Comparison of ENCODE assay signal across 8 cellular contexts in the genomic region with DNA sequence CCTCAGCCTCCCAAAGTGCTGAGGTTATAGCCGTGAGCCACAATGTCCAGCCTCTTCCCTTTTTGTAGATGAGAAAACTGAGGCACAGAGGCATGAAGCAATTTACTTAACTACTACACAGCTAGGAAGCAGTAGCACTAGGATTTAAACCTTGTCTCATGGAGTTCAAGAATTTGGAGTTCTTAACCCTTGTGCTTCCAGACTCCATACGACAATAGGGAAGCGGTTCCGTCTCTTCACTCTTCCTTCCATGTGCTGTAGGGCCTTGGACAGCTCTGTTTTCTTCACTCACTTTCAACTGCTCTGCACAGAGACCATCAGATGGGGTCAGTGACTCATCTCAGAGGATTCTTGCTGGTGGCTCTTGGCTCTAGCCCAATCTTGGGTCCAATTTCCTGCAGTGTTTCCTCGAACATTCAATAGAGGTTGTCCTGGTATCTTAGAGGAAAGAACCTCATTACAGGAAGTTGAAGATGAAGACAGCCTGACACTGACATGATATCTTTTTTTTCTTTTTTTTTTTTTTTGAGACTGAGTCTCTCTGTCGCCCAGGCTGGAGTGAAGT. TPM values are rescaled to one million over a fixed set of nuclear protein-coding genes. Genes with fewer than 3 reads are reported as not detected.
A peak's percentile ranks its signal among the peaks of the same experiment; 100 is the strongest.
DNase-seq lines count a peak whose midpoint lies in the region; ATAC-seq and TF ChIP-seq lines count a peak whose summit lies in the region.

No MANE protein-coding gene starts in this region.

- H3K9me3 Mint-ChIP-seq in WTC11, result no peaks in the 10 kb centered on the region

- H3K23ac ChIP-seq in mesendoderm (ENCODE audit: low read length), result no peak overlapping the region

- no peak overlapping the region for H2AFZ ChIP-seq in Loucy (ENCODE audit: low read length)

- CTCF ChIA-PET in WTC11 (lab: Charles Lee), result interaction anchor here (1.0 to 1.9 kb wide), 3 partner anchors 9 to 124 kb away, joined by 3 to 5 read pairs (median 4); a partner anchor contains a TSS

- H3K4me3 ChIP-seq in Loucy (ENCODE audit: low read length, poor library complexity, severe bottlenecking), result no peak overlapping the region
- no peak overlapping the region for H3K4me3 ChIP-seq in mesendoderm (ENCODE audit: low read length)

- no peak overlapping the region for H4K5ac ChIP-seq in mesendoderm (ENCODE audit: low read length)

- no peak overlapping the region for H2AK5ac ChIP-seq in mesendoderm (ENCODE audit: low read length)

- peaks cover 14% of the 10 kb centered on the region for H3K4me1 Mint-ChIP-seq in WTC11

- H3K36me3 ChIP-seq in Loucy (ENCODE audit: insufficient read depth, low read length) (peaks cover 3% of the 10 kb centered on the region; the same call in 1 of the 2 replicates), mesendoderm (ENCODE audit: control insufficient read depth, insufficient read depth, low read length) (no peaks in the 10 kb centered on the region)

- no peaks in the 10 kb centered on the region for H4K20me1 ChIP-seq in Loucy (ENCODE audit: insufficient read depth, low read length, poor library complexity, severe bottlenecking)

- no peak overlapping the region for H3K4ac ChIP-seq in mesendoderm (ENCODE audit: low read depth, low read length)

- H3K4me3 Mint-ChIP-seq in WTC11, result no peak overlapping the region

- H3K18ac ChIP-seq in mesendoderm (ENCODE audit: low read length), result no peak overlapping the region

- H3K9me2 ChIP-seq in Loucy (replicated peaks; ENCODE audit: low read depth, low read length), result no peaks in the 10 kb centered on the region

- H3K4me2 ChIP-seq in Loucy (ENCODE audit: low read depth, low read length, poor library complexity, severe bottlenecking), result peak overlapping the region; percentile 44
- no peak overlapping the region for H3K4me2 ChIP-seq in mesendoderm (ENCODE audit: low read length)

- H4K8ac ChIP-seq in mesendoderm (ENCODE audit: low read depth, low read length), result no peak overlapping the region

- H3K27me3 Mint-ChIP-seq in WTC11 (ENCODE audit: low read depth), result peaks cover 9% of the 10 kb centered on the region; the same call in 1 of the 2 replicates

- H3K4me1 ChIP-seq in Loucy (ENCODE audit: insufficient read depth, low read length, poor library complexity, severe bottlenecking) (peaks cover 12% of the 10 kb centered on the region), mesendoderm (ENCODE audit: control insufficient read depth, low read depth, low read length) (no peaks in the 10 kb centered on the region)

- no peak overlapping the region for H2BK5ac ChIP-seq in mesendoderm (ENCODE audit: low read length)

- H3K27me3 ChIP-seq in Loucy (ENCODE audit: insufficient read depth, low read length, poor library complexity, severe bottlenecking) (no peaks in the 10 kb centered on the region), mesendoderm (ENCODE audit: insufficient read depth, low read length, poor library complexity) (no peaks in the 10 kb centered on the region)

- TF ChIP-seq CTCF in Loucy (conservative IDR thresholded peaks at IDR 0.05; ENCODE audit: low read length) (no peak; the same call in 1 of the 2 replicates), WTC11 (IDR thresholded peaks at IDR 0.05) (no peak)

- no peak overlapping the region for H3K27ac ChIP-seq in mesendoderm (ENCODE audit: low read depth, low read length)

- WGBS in mesendoderm (ENCODE audit: extremely low coverage, insufficient coverage, low lambda C conversion rate), result no CpG with 5 or more reads among the region's 6 CpGs

- no peaks in the 10 kb centered on the region for H3K9me3 ChIP-seq in Loucy (ENCODE audit: insufficient read depth, low read depth, low read length)

- no peak overlapping the region for H3K27ac Mint-ChIP-seq in WTC11

- no peaks in the 10 kb centered on the region for H3F3A ChIP-seq in Loucy (ENCODE audit: low read depth)

- no peak overlapping the region for H2BK120ac ChIP-seq in mesendoderm (ENCODE audit: low read depth, low read length)

- ATAC-seq in GM21390 (IDR thresholded peaks at IDR 0.05; ENCODE audit: unreplicated experiment) (no peak), WTC11 (no peak)

- H3K9ac ChIP-seq in Loucy (ENCODE audit: low read depth, low read length, poor library complexity, severe bottlenecking), result peak overlapping the region; percentile 18
- no peak overlapping the region for H3K9ac ChIP-seq in mesendoderm (ENCODE audit: low read length)

- H2BK15ac ChIP-seq in mesendoderm (replicated peaks; ENCODE audit: low read depth), result no peak overlapping the region

- no peaks in the 10 kb centered on the region for H3K79me1 ChIP-seq in mesendoderm (ENCODE audit: low read length)

- H3K56ac ChIP-seq in mesendoderm (ENCODE audit: low read length), result no peak overlapping the region

- peak; percentile 67 for DNase-seq in Caki2 (ENCODE audit: low read depth)
- DNase-seq in amniotic epithelial cell (ENCODE audit: low read depth), result peak; percentile 69
- DNase-seq in mesendoderm, result peak; percentile 21
- DNase-seq in DMS79 (lab: John Stamatoyannopoulos, UW), result no peak
- DNase-seq in WTC11 (ENCODE audit: low spot score), result no peak
- DNase-seq in globus pallidus (ENCODE audit: low spot score), result no peak

- H3K79me2 ChIP-seq in Loucy (ENCODE audit: insufficient read depth, low read length), result no peaks in the 10 kb centered on the region
- H3K79me2 ChIP-seq in mesendoderm (ENCODE audit: control insufficient read depth, insufficient read depth, low read length), result no peaks in the 10 kb centered on the region

- in situ Hi-C loops in Caki2 (cut with HindIII; ENCODE audit: low pct_unique_long_range_greater_than_20kb, low sequenced_read_pairs), result no loop called here

- POLR2A ChIA-PET in WTC11 (lab: Charles Lee), result interaction anchor here (0.6 kb wide), 1 partner anchor 22 kb away, joined by 3 read pairs; no protein-coding TSS in a partner anchor

- no peaks in the 10 kb centered on the region for H3K36me3 Mint-ChIP-seq in WTC11

TF ChIP-seq in WTC11, 78 proteins besides CTCF, POLR2A, EP300 and RAD21:
- no peak for TF ChIP-seq HMGA2 (CRISPR knock-in tag; IDR thresholded peaks at IDR 0.05)
- TF ChIP-seq, protein P1, sequence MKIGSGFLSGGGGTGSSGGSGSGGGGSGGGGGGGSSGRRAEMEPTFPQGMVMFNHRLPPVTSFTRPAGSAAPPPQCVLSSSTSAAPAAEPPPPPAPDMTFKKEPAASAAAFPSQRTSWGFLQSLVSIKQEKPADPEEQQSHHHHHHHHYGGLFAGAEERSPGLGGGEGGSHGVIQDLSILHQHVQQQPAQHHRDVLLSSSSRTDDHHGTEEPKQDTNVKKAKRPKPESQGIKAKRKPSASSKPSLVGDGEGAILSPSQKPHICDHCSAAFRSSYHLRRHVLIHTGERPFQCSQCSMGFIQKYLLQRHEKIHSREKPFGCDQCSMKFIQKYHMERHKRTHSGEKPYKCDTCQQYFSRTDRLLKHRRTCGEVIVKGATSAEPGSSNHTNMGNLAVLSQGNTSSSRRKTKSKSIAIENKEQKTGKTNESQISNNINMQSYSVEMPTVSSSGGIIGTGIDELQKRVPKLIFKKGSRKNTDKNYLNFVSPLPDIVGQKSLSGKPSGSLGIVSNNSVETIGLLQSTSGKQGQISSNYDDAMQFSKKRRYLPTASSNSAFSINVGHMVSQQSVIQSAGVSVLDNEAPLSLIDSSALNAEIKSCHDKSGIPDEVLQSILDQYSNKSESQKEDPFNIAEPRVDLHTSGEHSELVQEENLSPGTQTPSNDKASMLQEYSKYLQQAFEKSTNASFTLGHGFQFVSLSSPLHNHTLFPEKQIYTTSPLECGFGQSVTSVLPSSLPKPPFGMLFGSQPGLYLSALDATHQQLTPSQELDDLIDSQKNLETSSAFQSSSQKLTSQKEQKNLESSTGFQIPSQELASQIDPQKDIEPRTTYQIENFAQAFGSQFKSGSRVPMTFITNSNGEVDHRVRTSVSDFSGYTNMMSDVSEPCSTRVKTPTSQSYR (CRISPR knock-in tag; IDR thresholded peaks at IDR 0.05), result no peak

RNA-seq across cellular contexts. Expression of a gene that starts 19.3 kb away (rescaled TPM):
- not detected in 2 replicates for total RNA-seq in Caki2 (2014; rRNA removed; shearing (Covaris generic); ENCODE audit: low replicate concordance)
- polyA plus RNA-seq in mesendoderm (2013, experiment 1 of 2), result 0.01 TPM
- polyA plus RNA-seq in mesendoderm (2013, experiment 2 of 2), result 0.01 TPM
- total RNA-seq in WTC11 (2021), result 0.64 to 1.1 TPM (median 1.0 TPM) in 3 replicates

RNA-seq across cellular contexts. Expression of a gene that starts 34.5 kb away (rescaled TPM):
- 97.6 and 99.4 TPM in 2 replicates for total RNA-seq in Caki2 (2014; rRNA removed; shearing (Covaris generic); ENCODE audit: low replicate concordance)
- polyA plus RNA-seq in mesendoderm (2013, experiment 1 of 2), result 20.2 TPM
- 20.4 TPM for polyA plus RNA-seq in mesendoderm (2013, experiment 2 of 2)
- total RNA-seq in WTC11 (2021), result 35.9 to 43.0 TPM (median 42.4 TPM) in 3 replicates

RNA-seq across cellular contexts. Expression of a gene that starts 42.8 kb away (rescaled TPM):
- 29.1 and 46.8 TPM in 2 replicates for total RNA-seq in Caki2 (2014; rRNA removed; shearing (Covaris generic); ENCODE audit: low replicate concordance)
- 5.4 TPM for polyA plus RNA-seq in mesendoderm (2013, experiment 1 of 2)
- 5.2 TPM for polyA plus RNA-seq in mesendoderm (2013, experiment 2 of 2)
- total RNA-seq in WTC11 (2021), result 11.3 to 11.7 TPM (median 11.5 TPM) in 3 replicates

RNA-seq across cellular contexts. Expression of a gene that starts 46.2 kb away (rescaled TPM):
- 116 and 127 TPM in 2 replicates for total RNA-seq in Caki2 (2014; rRNA removed; shearing (Covaris generic); ENCODE audit: low replicate concordance)
- 36.6 TPM for polyA plus RNA-seq in mesendoderm (2013, experiment 1 of 2)
- polyA plus RNA-seq in mesendoderm (2013, experiment 2 of 2), result 36.2 TPM
- total RNA-seq in WTC11 (2021), result 50.4 to 55.2 TPM (median 53.5 TPM) in 3 replicates

Comparison
In these comparisons a context has a peak if more than half of its experiments do, and no peak if none do; other contexts are left out.
1. DNase-seq: peak in Caki2 (single experiment), amniotic epithelial cell (single experiment) and mesendoderm (single experiment); none in DMS79 (single experiment), WTC11 (single experiment) and globus pallidus (single experiment).